ENCODE assay signal across 21 cellular contexts in the genomic region with DNA sequence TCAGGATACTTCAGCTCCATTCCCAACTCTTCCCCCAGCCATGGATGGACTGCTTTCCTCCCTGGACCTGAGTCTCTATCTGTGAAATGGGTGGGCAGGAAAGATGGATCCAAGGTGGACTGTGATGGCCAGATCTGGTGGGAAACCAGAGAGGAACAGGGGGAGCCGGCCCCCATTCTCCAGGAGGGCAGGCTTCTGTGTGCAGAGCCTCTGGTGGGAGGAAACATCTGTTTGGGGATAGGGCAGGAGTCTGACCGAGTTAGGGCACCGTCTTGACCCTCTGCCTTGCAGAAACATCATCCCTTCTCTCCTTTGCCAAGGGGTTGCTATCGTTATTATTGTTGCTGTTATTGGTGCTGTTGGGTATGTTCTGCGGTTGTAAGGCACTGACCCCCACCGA.
"Had no signal": no experiment of that assay in that cellular context is flagged by ENCODE, and none has a peak within 500 bp of the region (broad histone marks: within the 10 kb centered on the region; RNA-seq: fewer than 3 reads in every experiment).

No MANE protein-coding gene starts in this region.

- DNase-seq: heart right ventricle; kidney glomerular epithelial cell; left cardiac atrium; left lung; midbrain; mucosa of descending colon; naive thymus-derived CD4-positive, alpha-beta T cell; ovary; retina; right cardiac atrium; stimulated activated CD4-positive, alpha-beta T cell treated with anti-CD3 and anti-CD28 coated beads, Interleukin-1b, Interleukin-23, amount 100 ng/mL, for 48 hours; stimulated activated CD4-positive, alpha-beta T cell treated with anti-CD3 and anti-CD28 coated beads, Interleukin-2, amount 100 ng/mL, for 48 hours; stimulated activated CD4-positive, alpha-beta T cell treated with anti-CD3 and anti-CD28 coated beads, Interleukin-4, amount 100 ng/mL, for 4 hours; stimulated activated naive B cell treated with anti-CD40 and anti-IgM and Interleukin-4, amounts not matched to agents 10 μg/mL and 1 μg/mL and 100 μg/mL, for 72 hours; stimulated activated naive CD8-positive, alpha-beta T cell treated with anti-CD3 and anti-CD28 coated beads, Interleukin-15, Interleukin-2, amounts not matched to agents 100 U/mL and 50 U/mL, for 24 hours; stomach; testis; thyroid gland; transverse colon had no signal

- H3K36me3 Mint-ChIP-seq: natural killer cell treated with Interleukin-12 subunit alpha and Interleukin-12 subunit beta and Interleukin-15 and Interleukin-18, amount 100 ng/mL, for 72 hours; stimulated activated naive B cell treated with anti-CD40 and anti-IgM and Interleukin-4, amounts not matched to agents 10 μg/mL and 1 μg/mL and 100 μg/mL, for 72 hours had no signal

- H3K9me3 Mint-ChIP-seq: naive thymus-derived CD4-positive, alpha-beta T cell; natural killer cell treated with Interleukin-12 subunit alpha and Interleukin-12 subunit beta and Interleukin-15 and Interleukin-18, amount 100 ng/mL, for 72 hours; stimulated activated naive B cell treated with anti-CD40 and anti-IgM and Interleukin-4, amounts not matched to agents 10 μg/mL and 1 μg/mL and 100 μg/mL, for 72 hours had no signal

- H3K27ac Mint-ChIP-seq: naive thymus-derived CD4-positive, alpha-beta T cell; natural killer cell treated with Interleukin-12 subunit alpha and Interleukin-12 subunit beta and Interleukin-15 and Interleukin-18, amount 100 ng/mL, for 72 hours; progenitor cell of endocrine pancreas; stimulated activated naive B cell treated with anti-CD40 and anti-IgM and Interleukin-4, amounts not matched to agents 10 μg/mL and 1 μg/mL and 100 μg/mL, for 72 hours had no signal

- H3K4me3 Mint-ChIP-seq: naive thymus-derived CD4-positive, alpha-beta T cell; natural killer cell treated with Interleukin-12 subunit alpha and Interleukin-12 subunit beta and Interleukin-15 and Interleukin-18, amount 100 ng/mL, for 72 hours; stimulated activated naive B cell treated with anti-CD40 and anti-IgM and Interleukin-4, amounts not matched to agents 10 μg/mL and 1 μg/mL and 100 μg/mL, for 72 hours had no signal

- ATAC-seq: heart right ventricle; left cardiac atrium; left lung; mucosa of descending colon; naive thymus-derived CD4-positive, alpha-beta T cell; natural killer cell treated with Interleukin-12 subunit alpha and Interleukin-12 subunit beta and Interleukin-15 and Interleukin-18, amount 100 ng/mL, for 72 hours; right cardiac atrium; stimulated activated naive B cell treated with anti-CD40 and anti-IgM and Interleukin-4, amounts not matched to agents 10 μg/mL and 1 μg/mL and 100 μg/mL, for 72 hours; stimulated activated naive CD8-positive, alpha-beta T cell treated with anti-CD3 and anti-CD28 coated beads, Interleukin-15, Interleukin-2, amounts not matched to agents 100 U/mL and 50 U/mL, for 24 hours had no signal
